In genomic region chr1:6412896-6413295, GRCh38 we compare ENCODE assay signal across 18 cellular contexts. TPM values are rescaled to one million over a fixed set of nuclear protein-coding genes. Genes with fewer than 3 reads are reported as not detected.
A peak's percentile ranks its signal among the peaks of the same experiment; 100 is the strongest.
DNase-seq lines count a peak whose midpoint lies in the region; ATAC-seq and TF ChIP-seq lines count a peak whose summit lies in the region.
"Had no signal": no experiment of that assay in that cellular context is flagged by ENCODE, and none has a peak within 500 bp of the region (broad histone marks: within the 10 kb centered on the region; RNA-seq: fewer than 3 reads in every experiment).

No MANE protein-coding gene starts in this region.

- no peak for TF ChIP-seq EP300 in SK-N-SH (IDR thresholded peaks at IDR 0.05; ENCODE audit: borderline replicate concordance in 1 of 2, low read depth in 1 of 2, low read length in 1 of 2)

- H2AFZ ChIP-seq in trophoblast cell (ENCODE audit: insufficient read depth, low read length, poor library complexity) (no peak overlapping the region), SK-N-SH (ENCODE audit: low read depth) (no peak overlapping the region)

- H4K91ac ChIP-seq in trophoblast cell (ENCODE audit: low read depth, low read length), result no peak overlapping the region

- H3K18ac ChIP-seq in trophoblast cell (ENCODE audit: low read length), result no peak overlapping the region

- no peak overlapping the region for H3K9ac ChIP-seq in trophoblast cell (ENCODE audit: low read length)
- H3K9ac ChIP-seq in SK-N-SH, result no peak overlapping the region
- H3K9ac ChIP-seq: KMS-11 had no signal

- H4K8ac ChIP-seq in trophoblast cell (ENCODE audit: low read depth, low read length), result no peak overlapping the region

- POLR2A ChIA-PET in SK-N-SH (lab: Yijun Ruan, JAX), result no interaction called here

- TF ChIP-seq CTCF in WERI-Rb-1 (IDR thresholded peaks at IDR 0.05; ENCODE audit: low read depth, low read length) (no peak), SK-N-SH (IDR thresholded peaks at IDR 0.05) (no peak)

- no peaks in the 10 kb centered on the region for H3K27me3 ChIP-seq in WERI-Rb-1 (ENCODE audit: insufficient read depth, low read depth, severe bottlenecking)
- peaks cover 2% of the 10 kb centered on the region for H3K27me3 ChIP-seq in trophoblast cell (ENCODE audit: insufficient read depth, low read length)
- peaks cover 2% of the 10 kb centered on the region for H3K27me3 ChIP-seq in SK-N-SH (ENCODE audit: insufficient read depth)

- DNase-seq in DMS53 treated with DMSO at 0.1 percent for 48 hours (lab: John Stamatoyannopoulos, UW; ENCODE audit: unreplicated experiment), result peak; percentile 79
- peak; percentile 47 to 75 for DNase-seq in NCI-H2081 (lab: John Stamatoyannopoulos, UW)
- peak; percentile 57 for DNase-seq in WERI-Rb-1
- DNase-seq in trophoblast cell, result peak; percentile 86 to 94
- no peak for DNase-seq in AML-193 (lab: John Stamatoyannopoulos, UW)
- no peak for DNase-seq in SK-N-SH
- DNase-seq: activated CD4-positive, alpha-beta T cell treated with anti-CD3 and anti-CD28 coated beads, Interleukin-2, amount 50 U/mL, for 4 hours; activated naive CD8-positive, alpha-beta T cell treated with anti-CD3 and anti-CD28 coated beads for 36 hours; activated T-cell treated with anti-CD3 and anti-CD28 coated beads, Interleukin-2, amount 50 U/mL, for 24 hours; central memory CD4-positive, alpha-beta T cell; DMS79 treated with DMSO at 0.1 percent for 48 hours; effector memory CD4-positive, alpha-beta T cell; gastrocnemius medialis had no signal

- no CpG with 5 or more reads among the region's 6 CpGs for WGBS in trophoblast cell (ENCODE audit: extremely low coverage, insufficient coverage, insufficient read length)
- WGBS in SK-N-SH (ENCODE audit: low lambda C conversion rate), result 56% methylated on average over 6 of the region's 6 CpGs

- no peak overlapping the region for H3K23ac ChIP-seq in trophoblast cell (ENCODE audit: low read length)

- CTCF ChIA-PET in SK-N-SH (lab: Yijun Ruan, JAX), result interaction anchor here (2.0 to 16.1 kb wide), 7 partner anchors 10 to 166 kb away, joined by 6 to 290 read pairs (median 22); partner anchors contain the start of gene ESPN

- H3K27ac ChIP-seq in WERI-Rb-1 (no peak overlapping the region), trophoblast cell (ENCODE audit: low read depth, low read length) (peak overlapping the region; percentile 7), SK-N-SH (ENCODE audit: low read depth in 2 of 2, low read length in 1 of 2) (no peak overlapping the region)
- H3K27ac ChIP-seq: gastrocnemius medialis, KMS-11, SK-N-MC had no signal

- H3K36me3 ChIP-seq in WERI-Rb-1 (no peaks in the 10 kb centered on the region), trophoblast cell (ENCODE audit: control insufficient read depth in 1 of 2, insufficient read depth in 2 of 2, low read length in 2 of 2) (no peaks in the 10 kb centered on the region), SK-N-SH (replicated peaks in 1 of 2; ENCODE audit: control insufficient read depth in 1 of 2, insufficient read depth in 2 of 2, low read length in 1 of 2) (no peaks in the 10 kb centered on the region)
- H3K36me3 ChIP-seq: gastrocnemius medialis had no signal

- H3K9me2 ChIP-seq in SK-N-SH, result no peaks in the 10 kb centered on the region

- H3K4ac ChIP-seq in trophoblast cell (ENCODE audit: low read depth, low read length), result no peak overlapping the region

- H3K4me2 ChIP-seq in trophoblast cell (ENCODE audit: low read length) (no peak overlapping the region), SK-N-SH (no peak overlapping the region)
- H3K4me2 ChIP-seq: KMS-11 had no signal

- H3K4me1 ChIP-seq in trophoblast cell (ENCODE audit: control insufficient read depth in 1 of 2, insufficient read depth in 2 of 2, low read length in 2 of 2), result peaks cover 7 to 21% of the 10 kb centered on the region in 2 experiments
- peaks cover 0 to 3% of the 10 kb centered on the region in 2 experiments; a peak in 1 of 4 replicates for H3K4me1 ChIP-seq in SK-N-SH (ENCODE audit: control insufficient read depth in 1 of 2, insufficient read depth in 2 of 2, low read depth in 1 of 2, low read length in 1 of 2)
- H3K4me1 ChIP-seq: gastrocnemius medialis had no signal

- H3K9me3 ChIP-seq in WERI-Rb-1 (ENCODE audit: severe bottlenecking), result no peaks in the 10 kb centered on the region
- peaks cover 4% of the 10 kb centered on the region for H3K9me3 ChIP-seq in trophoblast cell (ENCODE audit: insufficient read depth, low read depth, low read length)
- no peaks in the 10 kb centered on the region for H3K9me3 ChIP-seq in SK-N-SH
- H3K9me3 ChIP-seq: gastrocnemius medialis had no signal

- H3K4me3 ChIP-seq in WERI-Rb-1 (ENCODE audit: low read depth, low read length), result no peak overlapping the region
- H3K4me3 ChIP-seq in trophoblast cell (ENCODE audit: low read depth, low read length), result no peak overlapping the region
- H3K4me3 ChIP-seq in SK-N-SH (ENCODE audit: low read depth in 2 of 2, low read length in 1 of 2), result no peak overlapping the region
- H3K4me3 ChIP-seq: gastrocnemius medialis, SK-N-MC had no signal

- H2BK5ac ChIP-seq in trophoblast cell (ENCODE audit: low read depth, low read length, poor library complexity), result no peak overlapping the region

- peaks cover 8% of the 10 kb centered on the region for H3K79me1 ChIP-seq in trophoblast cell (ENCODE audit: low read length)

- H2AK5ac ChIP-seq in trophoblast cell (ENCODE audit: low read length), result no peak overlapping the region

- no peak overlapping the region for H2BK12ac ChIP-seq in trophoblast cell (ENCODE audit: low read length)

- H3K14ac ChIP-seq in trophoblast cell (ENCODE audit: low read length), result no peak overlapping the region

- H3F3A ChIP-seq in SK-N-SH (replicated peaks; ENCODE audit: insufficient read depth), result peaks cover 1% of the 10 kb centered on the region

- no peak overlapping the region for H2BK120ac ChIP-seq in trophoblast cell (ENCODE audit: insufficient read depth, low read length, poor library complexity)

- no peak for TF ChIP-seq RAD21 in SK-N-SH (IDR thresholded peaks at IDR 0.05; ENCODE audit: low read length)

- no peaks in the 10 kb centered on the region for H3K79me2 ChIP-seq in trophoblast cell (ENCODE audit: control insufficient read depth, insufficient read depth, low read length, poor library complexity)
- H3K79me2 ChIP-seq in SK-N-SH (ENCODE audit: insufficient read depth), result no peaks in the 10 kb centered on the region

- H4K20me1 ChIP-seq in SK-N-SH (ENCODE audit: insufficient read depth), result no peaks in the 10 kb centered on the region

- no peak overlapping the region for H4K12ac ChIP-seq in trophoblast cell (ENCODE audit: low read depth, low read length)

- no peak for ATAC-seq in SK-N-SH treated with all-trans-retinoic acid at 6 μM for 48 hours
- ATAC-seq: gastrocnemius medialis; natural killer cell treated with Interleukin-12 subunit alpha and Interleukin-12 subunit beta and Interleukin-15 and Interleukin-18, amount 100 ng/mL, for 72 hours had no signal

TF ChIP-seq in SK-N-SH treated with all-trans-retinoic acid at 6 μM for 48 hours, 23 proteins besides CTCF, POLR2A, EP300 and RAD21 (continues in another document):
- TF ChIP-seq POU6F1 (CRISPR knock-in tag; IDR thresholded peaks at IDR 0.05; ENCODE audit: borderline replicate concordance, low read depth), result no peak
- TF ChIP-seq ZC3H10 (CRISPR knock-in tag; IDR thresholded peaks at IDR 0.05), result no peak

TF ChIP-seq in SK-N-SH, 30 proteins besides CTCF, POLR2A, EP300 and RAD21 (continues in another document):
- no peak for TF ChIP-seq REST (IDR thresholded peaks at IDR 0.05; ENCODE audit: low read depth, low read length)

RNA-seq across cellular contexts. Expression of gene HES2, which starts 6.8 kb away (rescaled TPM):
- 33.7 and 41.0 TPM in 2 replicates for polyA plus RNA-seq in trophoblast cell (2013)
- 0.03 TPM in 2 replicates for polyA plus RNA-seq in SK-N-SH (2012; rRNA removed)
- 0.06 and 0.09 TPM in 2 replicates for polyA plus RNA-seq in SK-N-SH (2012; cell fraction: cytosol; rRNA removed)
- polyA plus RNA-seq in SK-N-SH (2012; cell fraction: nucleus; rRNA removed), result 0.10 and 0.11 TPM in 2 replicates
- polyA plus RNA-seq: BJ had no signal

RNA-seq across cellular contexts. Expression of gene ESPN, which starts 11.7 kb away (rescaled TPM):
- 5.8 and 6.9 TPM in 2 replicates for polyA plus RNA-seq in trophoblast cell (2013)
- polyA plus RNA-seq in SK-N-SH (2012; rRNA removed), result 0.13 and 0.33 TPM in 2 replicates
- 0.04 and 0.06 TPM in 2 replicates for polyA plus RNA-seq in SK-N-SH (2012; cell fraction: cytosol; rRNA removed)
- 0.38 and 0.50 TPM in 2 replicates for polyA plus RNA-seq in SK-N-SH (2012; cell fraction: nucleus; rRNA removed)
- polyA plus RNA-seq: BJ had no signal

RNA-seq across cellular contexts. Expression of gene ACOT7, which starts 19.3 kb away (rescaled TPM):
- 30.7 and 31.4 TPM in 2 replicates for polyA plus RNA-seq in trophoblast cell (2013)
- 225 and 289 TPM in 2 replicates for polyA plus RNA-seq in SK-N-SH (2012; rRNA removed)
- 134 and 197 TPM in 2 replicates for polyA plus RNA-seq in SK-N-SH (2012; cell fraction: cytosol; rRNA removed)
- 168 and 199 TPM in 2 replicates for polyA plus RNA-seq in SK-N-SH (2012; cell fraction: nucleus; rRNA removed)

RNA-seq across cellular contexts. Expression of gene TNFRSF25, which starts 53.1 kb away (rescaled TPM):
- polyA plus RNA-seq in trophoblast cell (2013), result 22.6 and 23.0 TPM in 2 replicates
- polyA plus RNA-seq in SK-N-SH (2012; rRNA removed), result 20.8 TPM in 2 replicates
- polyA plus RNA-seq in SK-N-SH (2012; cell fraction: cytosol; rRNA removed), result 2.6 and 5.2 TPM in 2 replicates
- polyA plus RNA-seq in SK-N-SH (2012; cell fraction: nucleus; rRNA removed), result 170 and 223 TPM in 2 replicates

Comparison
In these comparisons a context has a peak if more than half of its experiments do, and no peak if none do; other contexts are left out.
1. DNase-seq: peak in DMS53 treated with DMSO at 0.1 percent for 48 hours (single experiment), NCI-H2081 (2 of 2), WERI-Rb-1 (single experiment) and trophoblast cell (2 of 2); none in AML-193 (0 of 2) and SK-N-SH (single experiment).